ENCODE assay signal across 22 cellular contexts in genomic region chr11:12757416-12757815, GRCh38.
"Had no signal": no experiment of that assay in that cellular context is flagged by ENCODE, and none has a peak within 500 bp of the region (broad histone marks: within the 10 kb centered on the region; RNA-seq: fewer than 3 reads in every experiment).

No MANE protein-coding gene starts in this region.

- H3K36me3 ChIP-seq: brain microvascular endothelial cell, esophagus squamous epithelium, stomach, suprapubic skin, tibial nerve, uterus had no signal

- H3K4me3 ChIP-seq: dorsolateral prefrontal cortex, esophagus squamous epithelium, lung, skin epidermis, stomach, suprapubic skin, tibial nerve, uterus had no signal

- H3K27ac ChIP-seq: brain microvascular endothelial cell, dorsolateral prefrontal cortex, esophagus squamous epithelium, stomach, suprapubic skin, uterus, VCaP had no signal

- H3K27ac Mint-ChIP-seq: activated CD4-positive, alpha-beta T cell treated with anti-CD3 and anti-CD28 coated beads, Interleukin-2, amount 10 ng/mL, durations not matched to agents 7 days and 5 days; activated CD8-positive, alpha-beta T cell treated with anti-CD3 and anti-CD28 coated beads, Interleukin-2, amount 10 ng/mL, durations not matched to agents 7 days and 5 days; activated naive CD4-positive, alpha-beta T cell treated with anti-CD3 and anti-CD28 coated beads, Interleukin-2, amount 50 U/mL, for 72 hours; effector memory CD8-positive, alpha-beta T cell; naive thymus-derived CD8-positive, alpha-beta T cell; stimulated activated effector memory CD8-positive, alpha-beta T cell treated with anti-CD3 and anti-CD28 coated beads, Interleukin-12 subunit alpha, Interleukin-12 subunit beta, amount 100 ng/mL, for 72 hours had no signal

- H3K4me1 Mint-ChIP-seq: activated CD4-positive, alpha-beta T cell treated with anti-CD3 and anti-CD28 coated beads, Interleukin-2, amount 10 ng/mL, durations not matched to agents 7 days and 5 days; naive thymus-derived CD8-positive, alpha-beta T cell; stimulated activated effector memory CD8-positive, alpha-beta T cell treated with anti-CD3 and anti-CD28 coated beads, Interleukin-12 subunit alpha, Interleukin-12 subunit beta, amount 100 ng/mL, for 72 hours had no signal

- H3K4me3 Mint-ChIP-seq: activated CD4-positive, alpha-beta T cell treated with anti-CD3 and anti-CD28 coated beads, Interleukin-2, amount 10 ng/mL, durations not matched to agents 7 days and 5 days; activated CD8-positive, alpha-beta T cell treated with anti-CD3 and anti-CD28 coated beads, Interleukin-2, amount 10 ng/mL, durations not matched to agents 7 days and 5 days; effector memory CD8-positive, alpha-beta T cell; naive thymus-derived CD8-positive, alpha-beta T cell; stimulated activated effector memory CD8-positive, alpha-beta T cell treated with anti-CD3 and anti-CD28 coated beads, Interleukin-12 subunit alpha, Interleukin-12 subunit beta, amount 100 ng/mL, for 72 hours had no signal

- H3K9me3 Mint-ChIP-seq: activated CD4-positive, alpha-beta T cell treated with anti-CD3 and anti-CD28 coated beads, Interleukin-2, amount 10 ng/mL, durations not matched to agents 7 days and 5 days; activated naive CD4-positive, alpha-beta T cell treated with anti-CD3 and anti-CD28 coated beads, Interleukin-2, amount 50 U/mL, for 72 hours; effector memory CD8-positive, alpha-beta T cell; naive thymus-derived CD8-positive, alpha-beta T cell; stimulated activated effector memory CD8-positive, alpha-beta T cell treated with anti-CD3 and anti-CD28 coated beads, Interleukin-12 subunit alpha, Interleukin-12 subunit beta, amount 100 ng/mL, for 72 hours had no signal

- ATAC-seq: activated CD8-positive, alpha-beta T cell treated with anti-CD3 and anti-CD28 coated beads, Interleukin-2, amount 10 ng/mL, durations not matched to agents 7 days and 5 days; activated naive CD4-positive, alpha-beta T cell treated with anti-CD3 and anti-CD28 coated beads, Interleukin-2, amount 50 U/mL, for 72 hours; effector memory CD8-positive, alpha-beta T cell; naive thymus-derived CD8-positive, alpha-beta T cell; stimulated activated effector memory CD8-positive, alpha-beta T cell treated with anti-CD3 and anti-CD28 coated beads, Interleukin-12 subunit alpha, Interleukin-12 subunit beta, amount 100 ng/mL, for 72 hours had no signal

- DNase-seq: activated CD4-positive, alpha-beta T cell treated with anti-CD3 and anti-CD28 coated beads, Interleukin-2, amount 10 ng/mL, durations not matched to agents 7 days and 5 days; activated CD4-positive, CD25-positive, alpha-beta regulatory T cell treated with anti-CD3 and anti-CD28 coated beads, Interleukin-2, amount 50 U/mL, for 72 hours; activated CD8-positive, alpha-beta T cell treated with anti-CD3 and anti-CD28 coated beads, Interleukin-2, amount 10 ng/mL, durations not matched to agents 7 days and 5 days; activated gamma-delta T cell treated with Interleukin-2 at 50 U/mL for 16 hours; aorta; brain microvascular endothelial cell; central memory CD4-positive, alpha-beta T cell; dorsolateral prefrontal cortex; effector memory CD8-positive, alpha-beta T cell; esophagus squamous epithelium; kidney; naive thymus-derived CD8-positive, alpha-beta T cell; stimulated activated CD4-positive, alpha-beta T cell treated with anti-CD3 and anti-CD28 coated beads, Interleukin-2, amount 100 ng/mL, for 24 hours; stomach; uterus had no signal

- H3K36me3 Mint-ChIP-seq: activated naive CD4-positive, alpha-beta T cell treated with anti-CD3 and anti-CD28 coated beads, Interleukin-2, amount 50 U/mL, for 72 hours; naive thymus-derived CD8-positive, alpha-beta T cell; stimulated activated effector memory CD8-positive, alpha-beta T cell treated with anti-CD3 and anti-CD28 coated beads, Interleukin-12 subunit alpha, Interleukin-12 subunit beta, amount 100 ng/mL, for 72 hours had no signal

- H3K9me3 ChIP-seq: esophagus squamous epithelium, stomach, suprapubic skin, tibial nerve, uterus had no signal

- H3K27me3 ChIP-seq: brain microvascular endothelial cell, dorsolateral prefrontal cortex, esophagus squamous epithelium, stomach, suprapubic skin, tibial nerve, uterus had no signal
